In the genomic region with DNA sequence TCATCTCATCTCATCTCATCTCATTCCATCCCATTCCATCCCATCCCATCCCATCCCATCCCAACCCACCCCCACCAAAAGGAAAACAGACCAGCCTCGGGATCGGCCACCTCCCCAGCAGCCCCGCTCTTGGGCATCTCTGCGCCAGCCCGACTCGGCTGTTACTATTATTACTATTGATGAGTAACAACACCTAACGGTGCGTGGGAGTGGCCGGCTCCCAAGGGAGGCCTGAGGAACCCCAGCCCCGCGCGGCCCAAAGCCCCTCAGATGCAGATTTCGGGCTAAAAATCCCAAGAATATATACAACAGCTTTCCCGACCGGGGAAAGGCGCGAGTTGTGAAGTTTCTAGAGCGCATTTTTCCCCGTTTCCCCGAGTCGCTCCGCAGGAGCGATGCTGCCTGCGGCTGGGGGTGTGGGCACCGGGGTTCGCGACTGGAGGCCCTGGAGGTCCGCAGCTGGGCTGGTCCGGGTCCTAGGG, we compare ENCODE assay signal across 1 cellular context.
TF ChIP-seq lines count a peak whose summit lies in the region.

No MANE protein-coding gene starts in this region.

TF ChIP-seq in H1, 55 proteins besides CTCF, POLR2A, EP300 and RAD21 (continued from another document):
- peak; percentile 27; the same call in 1 of the 2 replicates for TF ChIP-seq EGR1 (IDR thresholded peaks at IDR 0.05; ENCODE audit: borderline replicate concordance, low read depth, low read length)
- TF ChIP-seq ASH2L (IDR thresholded peaks at IDR 0.05; ENCODE audit: low read length) = peak; percentile 14
- TF ChIP-seq KDM4A (IDR thresholded peaks at IDR 0.05; ENCODE audit: low read depth, low read length, severe bottlenecking) = no peak
- no peak for TF ChIP-seq NRF1 (IDR thresholded peaks at IDR 0.05; ENCODE audit: low read depth, low read length)
- TF ChIP-seq CEBPB (IDR thresholded peaks at IDR 0.05; ENCODE audit: low read depth, low read length) = no peak
- no peak for TF ChIP-seq KDM1A (IDR thresholded peaks at IDR 0.05; ENCODE audit: borderline replicate concordance, low read length)
- no peak for TF ChIP-seq SAP30 (IDR thresholded peaks at IDR 0.05; ENCODE audit: insufficient read depth, insufficient replicate concordance, low read length)
